Comparison of ENCODE assay signal across 1 cellular context in genomic region chr4:37603070-37603468, GRCh38.
TF ChIP-seq lines count a peak whose summit lies in the region.

No MANE protein-coding gene starts in this region.

TF ChIP-seq in GM12878, 131 proteins besides CTCF, POLR2A, EP300 and RAD21 (continued from another document):
- TF ChIP-seq NKRF (conservative IDR thresholded peaks at IDR 0.05) (no peak), TAF1 (IDR thresholded peaks at IDR 0.05; ENCODE audit: borderline replicate concordance, low read depth, low read length) (no peak), BCL11A (IDR thresholded peaks at IDR 0.05; ENCODE audit: low read depth, low read length) (no peak), SUZ12 (IDR thresholded peaks at IDR 0.05; ENCODE audit: unreplicated experiment) (no peak), IRF3 (IDR thresholded peaks at IDR 0.05) (no peak), JUNB (IDR thresholded peaks at IDR 0.05) (no peak), NFYA (IDR thresholded peaks at IDR 0.05; ENCODE audit: borderline replicate concordance, low read depth, low read length) (no peak), RUNX3 (IDR thresholded peaks at IDR 0.05; ENCODE audit: low read length) (peak; percentile 38; the same call in 1 of the 2 replicates), HDGF (IDR thresholded peaks at IDR 0.05) (no peak), IKZF1 (conservative IDR thresholded peaks at IDR 0.05) (no peak), ZNF207 (IDR thresholded peaks at IDR 0.05; ENCODE audit: borderline replicate concordance) (no peak), CBX5 (IDR thresholded peaks at IDR 0.05; ENCODE audit: low read depth) (no peak), SKIL (IDR thresholded peaks at IDR 0.05; ENCODE audit: low read depth, poor library complexity, severe bottlenecking) (no peak), ZBTB40 (IDR thresholded peaks at IDR 0.05; ENCODE audit: borderline replicate concordance) (no peak), GATAD2B (conservative IDR thresholded peaks at IDR 0.05; ENCODE audit: low read depth) (0 out of 2 replicates have a peak, but pooled peaks have one; percentile 30), NBN (IDR thresholded peaks at IDR 0.05) (0 out of 2 replicates have a peak, but pooled peaks have one; percentile 32), E2F8 (IDR thresholded peaks at IDR 0.05; ENCODE audit: low read depth, partially characterized antibody) (no peak), ATF3 (IDR thresholded peaks at IDR 0.05; ENCODE audit: borderline replicate concordance, extremely low read depth, low read depth, low read length) (no peak), KAT2A (conservative IDR thresholded peaks at IDR 0.05; ENCODE audit: control insufficient read depth, low read depth, low read length) (no peak), SIN3A (IDR thresholded peaks at IDR 0.05; ENCODE audit: low read depth, low read length) (0 out of 2 replicates have a peak, but pooled peaks have one; percentile 36), SMAD1 (IDR thresholded peaks at IDR 0.05; ENCODE audit: low read depth, partially characterized antibody) (no peak), SREBF1 (IDR thresholded peaks at IDR 0.05; ENCODE audit: low read length) (no peak), YY1 (IDR thresholded peaks at IDR 0.05; ENCODE audit: low read depth, low read length) (peak; percentile 74), ZNF24 (IDR thresholded peaks at IDR 0.05) (no peak), ZNF274 (IDR thresholded peaks at IDR 0.05; ENCODE audit: insufficient read depth, insufficient read length) (no peak)
